ENCODE assay signal across 2 cellular contexts in genomic region chr9:25397746-25398145, GRCh38.
TF ChIP-seq lines count a peak whose summit lies in the region.

No MANE protein-coding gene starts in this region.

TF ChIP-seq in GM23338, 12 proteins besides CTCF, POLR2A, EP300 and RAD21:
- TF ChIP-seq STAT1 (IDR thresholded peaks at IDR 0.05; ENCODE audit: unreplicated experiment) (no peak), EZH2phosphoT487 (IDR thresholded peaks at IDR 0.05; ENCODE audit: unreplicated experiment) (no peak), EZH2 (IDR thresholded peaks at IDR 0.05; ENCODE audit: low read depth, unreplicated experiment) (no peak), JUNB (IDR thresholded peaks at IDR 0.05; ENCODE audit: unreplicated experiment) (no peak), ZNF114 (CRISPR knock-in tag; IDR thresholded peaks at IDR 0.05) (no peak), ZNF331 (CRISPR knock-in tag; IDR thresholded peaks at IDR 0.05; ENCODE audit: low read depth) (no peak), CREB1 (CRISPR knock-in tag; IDR thresholded peaks at IDR 0.05; ENCODE audit: low read depth) (no peak)
- TF ChIP-seq, protein P1, sequence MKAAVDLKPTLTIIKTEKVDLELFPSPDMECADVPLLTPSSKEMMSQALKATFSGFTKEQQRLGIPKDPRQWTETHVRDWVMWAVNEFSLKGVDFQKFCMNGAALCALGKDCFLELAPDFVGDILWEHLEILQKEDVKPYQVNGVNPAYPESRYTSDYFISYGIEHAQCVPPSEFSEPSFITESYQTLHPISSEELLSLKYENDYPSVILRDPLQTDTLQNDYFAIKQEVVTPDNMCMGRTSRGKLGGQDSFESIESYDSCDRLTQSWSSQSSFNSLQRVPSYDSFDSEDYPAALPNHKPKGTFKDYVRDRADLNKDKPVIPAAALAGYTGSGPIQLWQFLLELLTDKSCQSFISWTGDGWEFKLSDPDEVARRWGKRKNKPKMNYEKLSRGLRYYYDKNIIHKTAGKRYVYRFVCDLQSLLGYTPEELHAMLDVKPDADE (IDR thresholded peaks at IDR 0.05) = no peak
TF ChIP-seq in GM23338: peak in this region for 0.

TF ChIP-seq in endothelial cell of umbilical vein, 7 proteins besides CTCF, POLR2A, EP300 and RAD21:
- no peak for TF ChIP-seq MAX (IDR thresholded peaks at IDR 0.05; ENCODE audit: insufficient read depth, insufficient read length)
- no peak for TF ChIP-seq GATA2 (IDR thresholded peaks at IDR 0.05; ENCODE audit: insufficient read depth, insufficient read length, low read depth, low read length)
- no peak for TF ChIP-seq FOS (IDR thresholded peaks at IDR 0.05; ENCODE audit: borderline replicate concordance, insufficient read depth, low read length)
- TF ChIP-seq MYC (IDR thresholded peaks at IDR 0.05; ENCODE audit: low read depth, low read length) = no peak
- no peak for TF ChIP-seq POLR2AphosphoS5 (IDR thresholded peaks at IDR 0.05; ENCODE audit: insufficient read depth, low read depth, low read length)
- TF ChIP-seq JUN (IDR thresholded peaks at IDR 0.05; ENCODE audit: borderline replicate concordance, insufficient read depth, insufficient read length, low read depth) = no peak
- TF ChIP-seq EZH2 (IDR thresholded peaks at IDR 0.05; ENCODE audit: borderline replicate concordance, low read depth, low read length, severe bottlenecking) = no peak
TF ChIP-seq in endothelial cell of umbilical vein: peak in this region for 0.
